In genomic region chr19:6372594-6373095, GRCh38 we compare ENCODE assay signal across 1 cellular context.
A peak's percentile ranks its signal among the peaks of the same experiment; 100 is the strongest.
TF ChIP-seq lines count a peak whose summit lies in the region.

TSS of gene ALKBH7 (plus strand) at chr19:6372794. CDS start at chr19:6372821, 27 bp downstream.

TF ChIP-seq in HepG2, 621 proteins besides CTCF, POLR2A, EP300 and RAD21 (continued from another document and continues in another):
- no peak for TF ChIP-seq THAP8 (CRISPR knock-in tag; IDR thresholded peaks at IDR 0.05; ENCODE audit: borderline replicate concordance)
- no peak for TF ChIP-seq NCOA1 (CRISPR knock-in tag; IDR thresholded peaks at IDR 0.05)
- TF ChIP-seq ZNF3 (CRISPR knock-in tag; IDR thresholded peaks at IDR 0.05): no peak
- TF ChIP-seq ZNF710 (CRISPR knock-in tag; IDR thresholded peaks at IDR 0.05; ENCODE audit: borderline replicate concordance): peak; percentile 75
- 0 out of 2 replicates have a peak, but pooled peaks have one; percentile 59 for TF ChIP-seq ZNF782 (CRISPR knock-in tag; IDR thresholded peaks at IDR 0.05; ENCODE audit: borderline replicate concordance)
- 0 out of 2 replicates have a peak, but pooled peaks have one; percentile 24 for TF ChIP-seq GABPA (IDR thresholded peaks at IDR 0.05; ENCODE audit: low read depth, low read length)
- peak; percentile 18; the same call in 1 of the 2 replicates for TF ChIP-seq GABPA (CRISPR knock-in tag; IDR thresholded peaks at IDR 0.05; ENCODE audit: low read depth)
- peak; percentile 57; the same call in 1 of the 2 replicates for TF ChIP-seq RFX5 (IDR thresholded peaks at IDR 0.05; ENCODE audit: low read depth, low read length)
- TF ChIP-seq ZNF496 (CRISPR knock-in tag; IDR thresholded peaks at IDR 0.05; ENCODE audit: insufficient replicate concordance): no peak
- TF ChIP-seq ZFP1 (CRISPR knock-in tag; IDR thresholded peaks at IDR 0.05): no peak
- TF ChIP-seq ZNF567 (CRISPR knock-in tag; IDR thresholded peaks at IDR 0.05; ENCODE audit: borderline replicate concordance): peak; percentile 64; the same call in 1 of the 2 replicates
- 0 out of 2 replicates have a peak, but pooled peaks have one; percentile 4 for TF ChIP-seq ESRRA (CRISPR knock-in tag; IDR thresholded peaks at IDR 0.05; ENCODE audit: low read depth)
- TF ChIP-seq ZNF235 (CRISPR knock-in tag; IDR thresholded peaks at IDR 0.05; ENCODE audit: borderline replicate concordance): 0 out of 2 replicates have a peak, but pooled peaks have one; percentile 41
- TF ChIP-seq, protein P1, sequence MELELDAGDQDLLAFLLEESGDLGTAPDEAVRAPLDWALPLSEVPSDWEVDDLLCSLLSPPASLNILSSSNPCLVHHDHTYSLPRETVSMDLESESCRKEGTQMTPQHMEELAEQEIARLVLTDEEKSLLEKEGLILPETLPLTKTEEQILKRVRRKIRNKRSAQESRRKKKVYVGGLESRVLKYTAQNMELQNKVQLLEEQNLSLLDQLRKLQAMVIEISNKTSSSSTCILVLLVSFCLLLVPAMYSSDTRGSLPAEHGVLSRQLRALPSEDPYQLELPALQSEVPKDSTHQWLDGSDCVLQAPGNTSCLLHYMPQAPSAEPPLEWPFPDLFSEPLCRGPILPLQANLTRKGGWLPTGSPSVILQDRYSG (CRISPR knock-in tag; IDR thresholded peaks at IDR 0.05): no peak; the same call in 1 of the 2 replicates
- no peak for TF ChIP-seq PHB2 (IDR thresholded peaks at IDR 0.05; ENCODE audit: partially characterized antibody)
- TF ChIP-seq ZFP91 (CRISPR knock-in tag; IDR thresholded peaks at IDR 0.05; ENCODE audit: borderline replicate concordance): peak; percentile 71; the same call in 1 of the 2 replicates
- no peak for TF ChIP-seq ZMYM2 (CRISPR knock-in tag; IDR thresholded peaks at IDR 0.05)
- no peak for TF ChIP-seq JUNB (CRISPR knock-in tag; IDR thresholded peaks at IDR 0.05; ENCODE audit: borderline replicate concordance)
- no peak for TF ChIP-seq HNF4A (CRISPR knock-in tag; IDR thresholded peaks at IDR 0.05)
- no peak for TF ChIP-seq BRCA1 (CRISPR knock-in tag; IDR thresholded peaks at IDR 0.05)
- TF ChIP-seq SRY (CRISPR knock-in tag; IDR thresholded peaks at IDR 0.05): peak; percentile 54; the same call in 1 of the 2 replicates
- TF ChIP-seq, protein P2, sequence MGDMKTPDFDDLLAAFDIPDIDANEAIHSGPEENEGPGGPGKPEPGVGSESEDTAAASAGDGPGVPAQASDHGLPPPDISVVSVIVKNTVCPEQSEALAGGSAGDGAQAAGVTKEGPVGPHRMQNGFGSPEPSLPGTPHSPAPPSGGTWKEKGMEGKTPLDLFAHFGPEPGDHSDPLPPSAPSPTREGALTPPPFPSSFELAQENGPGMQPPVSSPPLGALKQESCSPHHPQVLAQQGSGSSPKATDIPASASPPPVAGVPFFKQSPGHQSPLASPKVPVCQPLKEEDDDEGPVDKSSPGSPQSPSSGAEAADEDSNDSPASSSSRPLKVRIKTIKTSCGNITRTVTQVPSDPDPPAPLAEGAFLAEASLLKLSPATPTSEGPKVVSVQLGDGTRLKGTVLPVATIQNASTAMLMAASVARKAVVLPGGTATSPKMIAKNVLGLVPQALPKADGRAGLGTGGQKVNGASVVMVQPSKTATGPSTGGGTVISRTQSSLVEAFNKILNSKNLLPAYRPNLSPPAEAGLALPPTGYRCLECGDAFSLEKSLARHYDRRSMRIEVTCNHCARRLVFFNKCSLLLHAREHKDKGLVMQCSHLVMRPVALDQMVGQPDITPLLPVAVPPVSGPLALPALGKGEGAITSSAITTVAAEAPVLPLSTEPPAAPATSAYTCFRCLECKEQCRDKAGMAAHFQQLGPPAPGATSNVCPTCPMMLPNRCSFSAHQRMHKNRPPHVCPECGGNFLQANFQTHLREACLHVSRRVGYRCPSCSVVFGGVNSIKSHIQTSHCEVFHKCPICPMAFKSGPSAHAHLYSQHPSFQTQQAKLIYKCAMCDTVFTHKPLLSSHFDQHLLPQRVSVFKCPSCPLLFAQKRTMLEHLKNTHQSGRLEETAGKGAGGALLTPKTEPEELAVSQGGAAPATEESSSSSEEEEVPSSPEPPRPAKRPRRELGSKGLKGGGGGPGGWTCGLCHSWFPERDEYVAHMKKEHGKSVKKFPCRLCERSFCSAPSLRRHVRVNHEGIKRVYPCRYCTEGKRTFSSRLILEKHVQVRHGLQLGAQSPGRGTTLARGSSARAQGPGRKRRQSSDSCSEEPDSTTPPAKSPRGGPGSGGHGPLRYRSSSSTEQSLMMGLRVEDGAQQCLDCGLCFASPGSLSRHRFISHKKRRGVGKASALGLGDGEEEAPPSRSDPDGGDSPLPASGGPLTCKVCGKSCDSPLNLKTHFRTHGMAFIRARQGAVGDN (CRISPR knock-in tag; IDR thresholded peaks at IDR 0.05): peak; percentile 75
- TF ChIP-seq, protein P3, sequence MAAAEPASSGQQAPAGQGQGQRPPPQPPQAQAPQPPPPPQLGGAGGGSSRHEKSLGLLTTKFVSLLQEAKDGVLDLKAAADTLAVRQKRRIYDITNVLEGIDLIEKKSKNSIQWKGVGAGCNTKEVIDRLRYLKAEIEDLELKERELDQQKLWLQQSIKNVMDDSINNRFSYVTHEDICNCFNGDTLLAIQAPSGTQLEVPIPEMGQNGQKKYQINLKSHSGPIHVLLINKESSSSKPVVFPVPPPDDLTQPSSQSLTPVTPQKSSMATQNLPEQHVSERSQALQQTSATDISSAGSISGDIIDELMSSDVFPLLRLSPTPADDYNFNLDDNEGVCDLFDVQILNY (CRISPR knock-in tag; conservative IDR thresholded peaks at IDR 0.05): no peak
- peak; percentile 79; the same call in 1 of the 2 replicates for TF ChIP-seq CSRNP1 (CRISPR knock-in tag; IDR thresholded peaks at IDR 0.05)
- no peak for TF ChIP-seq BCL6 (CRISPR knock-in tag; IDR thresholded peaks at IDR 0.05)
- TF ChIP-seq MXD1 (CRISPR knock-in tag; IDR thresholded peaks at IDR 0.05): 0 out of 2 replicates have a peak, but pooled peaks have one; percentile 60
- no peak for TF ChIP-seq NBN (conservative IDR thresholded peaks at IDR 0.05)
- no peak for TF ChIP-seq CEBPB (IDR thresholded peaks at IDR 0.05; ENCODE audit: borderline replicate concordance, low read depth, low read length)
- TF ChIP-seq ATAD3A (CRISPR knock-in tag; IDR thresholded peaks at IDR 0.05): no peak
- TF ChIP-seq TBP (CRISPR knock-in tag; IDR thresholded peaks at IDR 0.05): no peak
- TF ChIP-seq, protein P4, sequence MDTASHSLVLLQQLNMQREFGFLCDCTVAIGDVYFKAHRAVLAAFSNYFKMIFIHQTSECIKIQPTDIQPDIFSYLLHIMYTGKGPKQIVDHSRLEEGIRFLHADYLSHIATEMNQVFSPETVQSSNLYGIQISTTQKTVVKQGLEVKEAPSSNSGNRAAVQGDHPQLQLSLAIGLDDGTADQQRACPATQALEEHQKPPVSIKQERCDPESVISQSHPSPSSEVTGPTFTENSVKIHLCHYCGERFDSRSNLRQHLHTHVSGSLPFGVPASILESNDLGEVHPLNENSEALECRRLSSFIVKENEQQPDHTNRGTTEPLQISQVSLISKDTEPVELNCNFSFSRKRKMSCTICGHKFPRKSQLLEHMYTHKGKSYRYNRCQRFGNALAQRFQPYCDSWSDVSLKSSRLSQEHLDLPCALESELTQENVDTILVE (CRISPR knock-in tag; IDR thresholded peaks at IDR 0.05): no peak
- no peak for TF ChIP-seq ZNF780A (CRISPR knock-in tag; IDR thresholded peaks at IDR 0.05)
- no peak for TF ChIP-seq TEF (CRISPR knock-in tag; IDR thresholded peaks at IDR 0.05)
- TF ChIP-seq, protein P5, sequence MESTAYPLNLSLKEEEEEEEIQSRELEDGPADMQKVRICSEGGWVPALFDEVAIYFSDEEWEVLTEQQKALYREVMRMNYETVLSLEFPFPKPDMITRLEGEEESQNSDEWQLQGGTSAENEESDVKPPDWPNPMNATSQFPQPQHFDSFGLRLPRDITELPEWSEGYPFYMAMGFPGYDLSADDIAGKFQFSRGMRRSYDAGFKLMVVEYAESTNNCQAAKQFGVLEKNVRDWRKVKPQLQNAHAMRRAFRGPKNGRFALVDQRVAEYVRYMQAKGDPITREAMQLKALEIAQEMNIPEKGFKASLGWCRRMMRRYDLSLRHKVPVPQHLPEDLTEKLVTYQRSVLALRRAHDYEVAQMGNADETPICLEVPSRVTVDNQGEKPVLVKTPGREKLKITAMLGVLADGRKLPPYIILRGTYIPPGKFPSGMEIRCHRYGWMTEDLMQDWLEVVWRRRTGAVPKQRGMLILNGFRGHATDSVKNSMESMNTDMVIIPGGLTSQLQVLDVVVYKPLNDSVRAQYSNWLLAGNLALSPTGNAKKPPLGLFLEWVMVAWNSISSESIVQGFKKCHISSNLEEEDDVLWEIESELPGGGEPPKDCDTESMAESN (CRISPR knock-in tag; conservative IDR thresholded peaks at IDR 0.05): peak; percentile 75
- no peak for TF ChIP-seq NFE2 (CRISPR knock-in tag; IDR thresholded peaks at IDR 0.05)
- TF ChIP-seq, protein P6, sequence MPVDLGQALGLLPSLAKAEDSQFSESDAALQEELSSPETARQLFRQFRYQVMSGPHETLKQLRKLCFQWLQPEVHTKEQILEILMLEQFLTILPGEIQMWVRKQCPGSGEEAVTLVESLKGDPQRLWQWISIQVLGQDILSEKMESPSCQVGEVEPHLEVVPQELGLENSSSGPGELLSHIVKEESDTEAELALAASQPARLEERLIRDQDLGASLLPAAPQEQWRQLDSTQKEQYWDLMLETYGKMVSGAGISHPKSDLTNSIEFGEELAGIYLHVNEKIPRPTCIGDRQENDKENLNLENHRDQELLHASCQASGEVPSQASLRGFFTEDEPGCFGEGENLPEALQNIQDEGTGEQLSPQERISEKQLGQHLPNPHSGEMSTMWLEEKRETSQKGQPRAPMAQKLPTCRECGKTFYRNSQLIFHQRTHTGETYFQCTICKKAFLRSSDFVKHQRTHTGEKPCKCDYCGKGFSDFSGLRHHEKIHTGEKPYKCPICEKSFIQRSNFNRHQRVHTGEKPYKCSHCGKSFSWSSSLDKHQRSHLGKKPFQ (CRISPR knock-in tag; IDR thresholded peaks at IDR 0.05; ENCODE audit: insufficient replicate concordance): no peak
- TF ChIP-seq PRPF4 (IDR thresholded peaks at IDR 0.05; ENCODE audit: low read depth, low read length, poor library complexity, severe bottlenecking): no peak
- no peak for TF ChIP-seq GTF3A (CRISPR knock-in tag; conservative IDR thresholded peaks at IDR 0.05)
- TF ChIP-seq STAT5B (CRISPR knock-in tag; IDR thresholded peaks at IDR 0.05): no peak
- no peak for TF ChIP-seq CAMTA2 (CRISPR knock-in tag; IDR thresholded peaks at IDR 0.05; ENCODE audit: borderline replicate concordance)
- peak; percentile 57; the same call in 1 of the 2 replicates for TF ChIP-seq ZNF816 (CRISPR knock-in tag; IDR thresholded peaks at IDR 0.05; ENCODE audit: borderline replicate concordance)
- TF ChIP-seq EZH2 (conservative IDR thresholded peaks at IDR 0.05; ENCODE audit: low read depth, low read length): no peak
- no peak; the same call in 1 of the 2 replicates for TF ChIP-seq ZNF670 (CRISPR knock-in tag; IDR thresholded peaks at IDR 0.05; ENCODE audit: borderline replicate concordance)
- no peak for TF ChIP-seq ZNF292 (CRISPR knock-in tag; IDR thresholded peaks at IDR 0.05; ENCODE audit: borderline replicate concordance, low read depth)
- TF ChIP-seq ZNF446 (CRISPR knock-in tag; IDR thresholded peaks at IDR 0.05): no peak
- no peak for TF ChIP-seq ZNF878 (CRISPR knock-in tag; IDR thresholded peaks at IDR 0.05)
